9 cellular contexts compared by ENCODE assay signal in the genomic region with DNA sequence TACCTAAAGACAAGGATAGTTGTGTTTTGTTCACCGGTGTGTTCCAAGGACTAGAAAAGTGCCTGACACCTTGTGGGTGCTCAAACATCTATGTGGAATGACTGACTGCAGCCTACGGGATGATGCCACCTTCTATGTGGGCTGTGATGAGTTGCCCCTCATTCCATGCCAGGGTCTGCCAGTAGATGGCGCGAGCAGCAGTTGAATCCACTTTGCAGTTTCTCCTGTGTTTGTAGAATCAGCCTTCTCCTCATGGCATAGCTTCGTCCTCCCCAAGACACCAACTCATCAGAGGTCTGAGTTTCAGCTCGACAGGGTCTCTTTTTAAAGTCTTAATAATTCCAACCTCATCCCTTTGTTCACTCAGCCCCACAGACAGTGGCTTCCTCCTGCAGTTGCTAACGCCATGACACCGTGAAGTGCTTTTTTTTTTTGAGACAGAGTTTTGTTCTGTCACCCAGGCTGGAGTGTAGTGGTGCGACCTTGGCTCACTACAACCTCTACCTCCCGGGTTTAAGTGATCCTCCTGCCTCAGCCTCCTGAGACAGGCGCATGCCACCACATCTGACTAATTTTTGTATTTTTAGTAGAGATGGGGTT.
DNase-seq lines count a peak whose midpoint lies in the region; ATAC-seq and TF ChIP-seq lines count a peak whose summit lies in the region.
"Had no signal": no experiment of that assay in that cellular context is flagged by ENCODE, and none has a peak within 500 bp of the region (broad histone marks: within the 10 kb centered on the region; RNA-seq: fewer than 3 reads in every experiment).

No MANE protein-coding gene starts in this region.

- H3K79me2 ChIP-seq in MM.1S (ENCODE audit: low read length), result no peaks in the 10 kb centered on the region

- DNase-seq in Ammon's horn (ENCODE audit: low spot score), result peak; percentile 78
- peak; percentile 46 for DNase-seq in MM.1S
- DNase-seq in brain microvascular endothelial cell, result peak; percentile 52
- no peak for DNase-seq in kidney epithelial cell (ENCODE audit: low read depth)
- peak in 2 of 3 experiments; percentile 9 to 20 for DNase-seq in stimulated activated CD4-positive, alpha-beta T cell treated with anti-CD3 and anti-CD28 coated beads, TNF-alpha, amount 100 ng/mL, for 4 hours (ENCODE audit: low read depth in 3 of 3)
- DNase-seq: naive B cell had no signal

- no peaks in the 10 kb centered on the region for H3K36me3 ChIP-seq in MM.1S (replicated peaks; ENCODE audit: insufficient read depth, low read length)
- H3K36me3 ChIP-seq in brain microvascular endothelial cell (replicated peaks), result no peaks in the 10 kb centered on the region
- H3K36me3 ChIP-seq in kidney epithelial cell (ENCODE audit: control insufficient read depth, insufficient read depth, low read length), result no peaks in the 10 kb centered on the region

- H3F3A ChIP-seq in MM.1S (ENCODE audit: insufficient read depth, low read length), result no peaks in the 10 kb centered on the region

- H3K27me3 ChIP-seq in MM.1S (replicated peaks; ENCODE audit: insufficient read depth, low read length), result no peaks in the 10 kb centered on the region
- H3K27me3 ChIP-seq in brain microvascular endothelial cell (replicated peaks), result no peaks in the 10 kb centered on the region
- peaks cover 2% of the 10 kb centered on the region for H3K27me3 ChIP-seq in kidney epithelial cell (ENCODE audit: control insufficient read depth, insufficient read depth, low read length)

- H3K4me3 ChIP-seq in MM.1S (ENCODE audit: low read length) (no peak overlapping the region), brain microvascular endothelial cell (ENCODE audit: low read depth, low read length) (no peak overlapping the region), kidney epithelial cell (ENCODE audit: low read depth, low read length) (no peak overlapping the region)

- H3K9ac ChIP-seq in MM.1S (ENCODE audit: low read length), result no peak overlapping the region

- H4K20me1 ChIP-seq in MM.1S (ENCODE audit: insufficient read depth, low read length), result no peaks in the 10 kb centered on the region

- H3K9me2 ChIP-seq in MM.1S (replicated peaks; ENCODE audit: insufficient read depth, low read length), result no peaks in the 10 kb centered on the region

- no peaks in the 10 kb centered on the region for H3K4me1 ChIP-seq in MM.1S (ENCODE audit: low read length)

- in situ Hi-C loops in brain microvascular endothelial cell (cut with HindIII; ENCODE audit: low pct_ligation_motif_present, low sequenced_read_pairs), result no loop called here

- H3K9me3 ChIP-seq in MM.1S (replicated peaks; ENCODE audit: insufficient read depth, low read length), result no peaks in the 10 kb centered on the region

- no peak overlapping the region for H2AFZ ChIP-seq in MM.1S (ENCODE audit: low read length)

- no peak overlapping the region for H3K4me2 ChIP-seq in MM.1S (ENCODE audit: low read depth, low read length)

- TF ChIP-seq CTCF in MM.1S (IDR thresholded peaks at IDR 0.05; ENCODE audit: low read length), result peak; percentile 90
- peak; percentile 92 for TF ChIP-seq CTCF in brain microvascular endothelial cell (IDR thresholded peaks at IDR 0.05; ENCODE audit: low read depth, low read length, missing control alignments)
- peak; percentile 87 for TF ChIP-seq CTCF in kidney epithelial cell (IDR thresholded peaks at IDR 0.05; ENCODE audit: insufficient read depth, low read length, poor library complexity, severe bottlenecking)

- H3K27ac ChIP-seq in MM.1S (ENCODE audit: low read length) (no peak overlapping the region), brain microvascular endothelial cell (no peak overlapping the region)

- peak; percentile 61 for ATAC-seq in GM18907 (IDR thresholded peaks at IDR 0.05; ENCODE audit: unreplicated experiment)
- peak; percentile 93 for ATAC-seq in SK-N-SH treated with all-trans-retinoic acid at 6 μM for 48 hours
- no peak for ATAC-seq in HG03045 (IDR thresholded peaks at IDR 0.05; ENCODE audit: unreplicated experiment)

TF ChIP-seq in SK-N-SH treated with all-trans-retinoic acid at 6 μM for 48 hours, 23 proteins besides CTCF, POLR2A, EP300 and RAD21 (continues in another document):
- TF ChIP-seq PPARA (CRISPR knock-in tag; IDR thresholded peaks at IDR 0.05; ENCODE audit: borderline replicate concordance), result no peak
- no peak for TF ChIP-seq ZC3H10 (CRISPR knock-in tag; IDR thresholded peaks at IDR 0.05)
- TF ChIP-seq ISL1 (CRISPR knock-in tag; IDR thresholded peaks at IDR 0.05), result no peak
- TF ChIP-seq CSRNP3 (CRISPR knock-in tag; IDR thresholded peaks at IDR 0.05), result no peak
- no peak for TF ChIP-seq GLIS3 (CRISPR knock-in tag; IDR thresholded peaks at IDR 0.05)
- TF ChIP-seq BACH2 (CRISPR knock-in tag; IDR thresholded peaks at IDR 0.05; ENCODE audit: borderline replicate concordance), result no peak
- TF ChIP-seq PATZ1 (CRISPR knock-in tag; IDR thresholded peaks at IDR 0.05; ENCODE audit: borderline replicate concordance), result no peak
- TF ChIP-seq CSDC2 (CRISPR knock-in tag; IDR thresholded peaks at IDR 0.05), result no peak
- no peak for TF ChIP-seq ZFP30 (CRISPR knock-in tag; IDR thresholded peaks at IDR 0.05)
- TF ChIP-seq ESRRG (CRISPR knock-in tag; IDR thresholded peaks at IDR 0.05), result no peak
- no peak for TF ChIP-seq ARNTL (CRISPR knock-in tag; IDR thresholded peaks at IDR 0.05; ENCODE audit: borderline replicate concordance, low read depth)
- TF ChIP-seq CREB5 (CRISPR knock-in tag; IDR thresholded peaks at IDR 0.05; ENCODE audit: low read depth), result no peak
- TF ChIP-seq TCF4 (CRISPR knock-in tag; IDR thresholded peaks at IDR 0.05; ENCODE audit: borderline replicate concordance), result no peak
- TF ChIP-seq ZFP3 (CRISPR knock-in tag; IDR thresholded peaks at IDR 0.05), result no peak
- TF ChIP-seq, protein P1, sequence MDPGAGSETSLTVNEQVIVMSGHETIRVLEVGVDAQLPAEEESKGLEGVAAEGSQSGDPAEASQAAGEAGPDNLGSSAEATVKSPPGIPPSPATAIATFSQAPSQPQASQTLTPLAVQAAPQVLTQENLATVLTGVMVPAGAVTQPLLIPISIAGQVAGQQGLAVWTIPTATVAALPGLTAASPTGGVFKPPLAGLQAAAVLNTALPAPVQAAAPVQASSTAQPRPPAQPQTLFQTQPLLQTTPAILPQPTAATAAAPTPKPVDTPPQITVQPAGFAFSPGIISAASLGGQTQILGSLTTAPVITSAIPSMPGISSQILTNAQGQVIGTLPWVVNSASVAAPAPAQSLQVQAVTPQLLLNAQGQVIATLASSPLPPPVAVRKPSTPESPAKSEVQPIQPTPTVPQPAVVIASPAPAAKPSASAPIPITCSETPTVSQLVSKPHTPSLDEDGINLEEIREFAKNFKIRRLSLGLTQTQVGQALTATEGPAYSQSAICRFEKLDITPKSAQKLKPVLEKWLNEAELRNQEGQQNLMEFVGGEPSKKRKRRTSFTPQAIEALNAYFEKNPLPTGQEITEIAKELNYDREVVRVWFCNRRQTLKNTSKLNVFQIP (CRISPR knock-in tag; IDR thresholded peaks at IDR 0.05; ENCODE audit: borderline replicate concordance, low read depth), result no peak
